ENCODE assay signal across 1 cellular context in genomic region chr4:66465111-66465510, GRCh38.
TF ChIP-seq lines count a peak whose summit lies in the region.

No MANE protein-coding gene starts in this region.

TF ChIP-seq in GM23338, 12 proteins besides CTCF, POLR2A, EP300 and RAD21 (continued from another document):
- TF ChIP-seq ZNF462 (CRISPR knock-in tag; IDR thresholded peaks at IDR 0.05): no peak
- TF ChIP-seq ETS1 (IDR thresholded peaks at IDR 0.05): no peak
